ENCODE assay signal across 10 cellular contexts in genomic region chr1:110645962-110646735, GRCh38. TPM values are rescaled to one million over a fixed set of nuclear protein-coding genes. Genes with fewer than 3 reads are reported as not detected.
DNase-seq lines count a peak whose midpoint lies in the region; ATAC-seq and TF ChIP-seq lines count a peak whose summit lies in the region.
"Had no signal": no experiment of that assay in that cellular context is flagged by ENCODE, and none has a peak within 500 bp of the region (broad histone marks: within the 10 kb centered on the region; RNA-seq: fewer than 3 reads in every experiment).

No MANE protein-coding gene starts in this region.

- peaks cover 3% of the 10 kb centered on the region for H3K9me3 Mint-ChIP-seq in activated naive CD8-positive, alpha-beta T cell (ENCODE audit: low read depth)
- H3K9me3 Mint-ChIP-seq: endodermal cell had no signal

- no peak for TF ChIP-seq CTCF in ascending aorta (IDR thresholded peaks at IDR 0.05)

- H3K27ac ChIP-seq in ascending aorta = no peak overlapping the region

- no peak overlapping the region for H3K27ac Mint-ChIP-seq in activated naive CD8-positive, alpha-beta T cell
- H3K27ac Mint-ChIP-seq: endodermal cell had no signal

- DNase-seq in AG08396 (ENCODE audit: low spot score) (peak; percentile 50), HS-27A (ENCODE audit: low read depth) (peak; percentile 12), kidney glomerular epithelial cell (lab: John Stamatoyannopoulos, UW) (peak; percentile 2), HuH-7 (ENCODE audit: low spot score) (no peak), ascending aorta (ENCODE audit: low spot score in 2 of 2) (no peak), NCI-H1092 treated with DMSO at 0.1 percent for 48 hours (lab: John Stamatoyannopoulos, UW) (no peak)
- DNase-seq: endodermal cell, NCI-H748 treated with DMSO at 0.1 percent for 48 hours had no signal

- no peaks in the 10 kb centered on the region for H3K9me3 ChIP-seq in ascending aorta

- no peaks in the 10 kb centered on the region for H3K27me3 Mint-ChIP-seq in activated naive CD8-positive, alpha-beta T cell

- no peaks in the 10 kb centered on the region for H3K36me3 ChIP-seq in ascending aorta

- ATAC-seq in GM19455 (IDR thresholded peaks at IDR 0.05; ENCODE audit: unreplicated experiment) = no peak

- H3K4me3 Mint-ChIP-seq in activated naive CD8-positive, alpha-beta T cell = peak overlapping the region; percentile 44
- H3K4me3 Mint-ChIP-seq: endodermal cell had no signal

- peaks cover 40% of the 10 kb centered on the region for H3K4me1 Mint-ChIP-seq in activated naive CD8-positive, alpha-beta T cell (ENCODE audit: low read depth)
- H3K4me1 Mint-ChIP-seq: endodermal cell had no signal

- intact Hi-C loops in ascending aorta (cut with DNase I) = no loop called here

- no peak overlapping the region for H3K4me3 ChIP-seq in ascending aorta

- H3K4me1 ChIP-seq in ascending aorta = no peaks in the 10 kb centered on the region

- no peaks in the 10 kb centered on the region for H3K27me3 ChIP-seq in ascending aorta

- H3K36me3 Mint-ChIP-seq in activated naive CD8-positive, alpha-beta T cell = peaks cover 2% of the 10 kb centered on the region

RNA-seq across cellular contexts. Expression of gene KCNA3, which starts 28.6 kb away (rescaled TPM):
- not detected for total RNA-seq in ascending aorta

RNA-seq across cellular contexts. Expression of gene KCNA2, which starts 40.0 kb away (rescaled TPM):
- 9.4 TPM for total RNA-seq in ascending aorta

Comparison
In these comparisons a context has a peak if more than half of its experiments do, and no peak if none do; other contexts are left out.
1. DNase-seq: peak in AG08396 (single experiment), HS-27A (single experiment) and kidney glomerular epithelial cell (single experiment); none in HuH-7 (single experiment), ascending aorta (0 of 2) and NCI-H1092 treated with DMSO at 0.1 percent for 48 hours (single experiment).